8 cellular contexts compared by ENCODE assay signal in genomic region chr3:37862219-37862711, GRCh38. TPM values are rescaled to one million over a fixed set of nuclear protein-coding genes. Genes with fewer than 3 reads are reported as not detected.
DNase-seq lines count a peak whose midpoint lies in the region; ATAC-seq, FAIRE-seq and TF ChIP-seq lines count a peak whose summit lies in the region.

No MANE protein-coding gene starts in this region.

- TF ChIP-seq CTCF in cardiac fibroblast (IDR thresholded peaks at IDR 0.05; ENCODE audit: low read depth, low read length) (no peak), D721Med (IDR thresholded peaks at IDR 0.05; ENCODE audit: insufficient read depth, missing control alignments) (no peak)

- peak overlapping the region in 1 of 2 donors; percentile 40 for H3K27ac Mint-ChIP-seq in T-cell

- H3F3A ChIP-seq in GM23248 (ENCODE audit: insufficient read depth) = peaks cover 30% of the 10 kb centered on the region

- DNase-seq in GM23248 = peak; percentile 84
- DNase-seq in T-cell = peak in 13 of 34 experiments; percentile 6 to 35 (median 24)
- DNase-seq in cardiac fibroblast (ENCODE audit: low read depth in 2 of 2) = peak; percentile 37 to 44
- peak; percentile 58 to 61 for DNase-seq in left colon
- DNase-seq in stimulated activated CD4-positive, alpha-beta T cell treated with anti-CD3 and anti-CD28 coated beads, Interleukin-2, amount 100 ng/mL, for 24 hours = peak; percentile 51 to 65
- DNase-seq in D721Med (ENCODE audit: insufficient read length, low spot score) = no peak

- H3K4me3 ChIP-seq in GM23248 = peak overlapping the region; percentile 82
- peak overlapping the region; percentile 75 to 84 for H3K4me3 ChIP-seq in cardiac fibroblast (replicated peaks in 1 of 2; ENCODE audit: low read depth in 2 of 2, low read length in 2 of 2)

- H3K4me2 ChIP-seq in GM23248 (ENCODE audit: unreplicated experiment) = peak overlapping the region; percentile 85

- H2AFZ ChIP-seq in GM23248 = peak overlapping the region; percentile 75

- H3K4me1 Mint-ChIP-seq in T-cell = peaks cover 15 to 28% (median 26%) of the 10 kb centered on the region in 3 donors

- H3K9me3 ChIP-seq in GM23248 (ENCODE audit: low read depth) = no peaks in the 10 kb centered on the region

- H3K9ac ChIP-seq in GM23248 = peak overlapping the region; percentile 76

- no peaks in the 10 kb centered on the region for H3K9me3 Mint-ChIP-seq in T-cell

- POLR2A ChIA-PET in T-cell (lab: Charles Lee) = no interaction called here

- ATAC-seq in T-cell (replicated peaks in 1 of 4) (peak in 2 of 4 experiments; percentile 17 to 25), left colon (peak; percentile 29), GM19397 (IDR thresholded peaks at IDR 0.05; ENCODE audit: unreplicated experiment) (no peak), GM21423 (IDR thresholded peaks at IDR 0.05; ENCODE audit: unreplicated experiment) (no peak)

- H3K27me3 Mint-ChIP-seq in T-cell = peaks cover 0 to 14% of the 10 kb centered on the region in 2 donors

- 1 to 2% methylated on average over 25 to 34 of the region's 36 CpGs for WGBS in GM23248 (ENCODE audit: low coverage in 1 of 2, low lambda C conversion rate in 2 of 2, missing lambda C conversion rate in 2 of 2), 2 experiments

- no peaks in the 10 kb centered on the region for H3K36me3 ChIP-seq in GM23248 (ENCODE audit: low read depth)

- no peaks in the 10 kb centered on the region for H3K27me3 ChIP-seq in GM23248 (replicated peaks; ENCODE audit: insufficient read depth)

- peak overlapping the region; percentile 68 to 84 (median 80) for H3K4me3 Mint-ChIP-seq in T-cell

- H3K27ac ChIP-seq in GM23248 = peak overlapping the region; percentile 41

- in situ Hi-C loops in GM23248 (cut with MboI) = no loop called here

- peaks cover 27% of the 10 kb centered on the region for H3K4me1 ChIP-seq in GM23248 (ENCODE audit: insufficient read depth)

- H3K9me2 ChIP-seq in GM23248 (ENCODE audit: insufficient read depth) = no peaks in the 10 kb centered on the region

- CTCF ChIA-PET in T-cell (lab: Charles Lee) = no interaction called here

- intact Hi-C loops in left colon (cut with DNase I, micrococcal nuclease) = no loop called here

- H4K20me1 ChIP-seq in GM23248 (ENCODE audit: insufficient read depth) = 0 out of 2 replicates have a peak, but pooled peaks cover 8% of the 10 kb centered on the region

- FAIRE-seq in D721Med (lab: Jason Lieb, UNC) = no peak

- no peaks in the 10 kb centered on the region for H3K36me3 Mint-ChIP-seq in T-cell

- H3K79me2 ChIP-seq in GM23248 (ENCODE audit: insufficient read depth) = peaks cover 58% of the 10 kb centered on the region

RNA-seq across cellular contexts. Expression of gene CTDSPL, which starts 0.6 kb away (rescaled TPM):
- 22.9 and 33.4 TPM in 2 replicates for total RNA-seq in GM23248 (2014; rRNA removed; shearing (Covaris generic))
- 6.0 and 7.1 TPM in 2 replicates for polyA plus RNA-seq in GM23248 (2016; fragmentation: Nextera tagmentation; extraction: Ambion mirVana)
- total RNA-seq in T-cell = 1 to 10 TPM in 4 of 5 donors, under 1 TPM in 1; 0.54 to 2.5 (median 2.0) TPM
- total RNA-seq in left colon = 10 to 100 TPM; 75.5 to 80.0 TPM
